In the genomic region with DNA sequence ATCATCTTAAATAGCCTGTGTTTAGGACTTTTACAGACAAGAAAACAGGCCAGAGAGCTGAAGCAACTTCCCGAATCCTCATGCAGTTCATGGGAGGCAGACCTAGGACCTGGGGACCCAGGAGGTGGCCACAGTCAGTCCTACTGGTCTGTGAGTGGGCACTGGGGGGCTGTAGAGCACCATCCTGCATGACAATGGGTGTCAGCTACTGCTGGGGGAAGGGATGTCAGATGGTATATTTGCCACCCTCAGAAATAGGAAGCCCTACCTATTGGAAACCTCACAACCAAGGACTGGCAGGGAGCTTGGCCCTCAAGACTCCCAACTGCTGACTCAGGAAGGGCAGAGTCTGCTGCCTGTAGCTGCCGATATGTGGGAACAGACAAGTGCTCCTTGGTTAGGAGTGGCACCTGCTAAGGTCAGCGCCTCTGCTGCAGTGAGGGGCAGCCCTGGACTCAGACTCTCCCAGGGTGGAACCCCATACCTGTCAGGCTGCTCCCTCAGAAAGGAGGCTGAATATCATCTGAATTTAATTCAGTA, we compare ENCODE assay signal across 1 cellular context.
TF ChIP-seq lines count a peak whose summit lies in the region.

No MANE protein-coding gene starts in this region.

TF ChIP-seq in K562, 482 proteins besides CTCF, POLR2A, EP300 and RAD21:
- TF ChIP-seq C11orf30 (IDR thresholded peaks at IDR 0.05; ENCODE audit: low read depth), result 0 out of 2 replicates have a peak, but pooled peaks have one; percentile 13
- TF ChIP-seq, protein P1, sequence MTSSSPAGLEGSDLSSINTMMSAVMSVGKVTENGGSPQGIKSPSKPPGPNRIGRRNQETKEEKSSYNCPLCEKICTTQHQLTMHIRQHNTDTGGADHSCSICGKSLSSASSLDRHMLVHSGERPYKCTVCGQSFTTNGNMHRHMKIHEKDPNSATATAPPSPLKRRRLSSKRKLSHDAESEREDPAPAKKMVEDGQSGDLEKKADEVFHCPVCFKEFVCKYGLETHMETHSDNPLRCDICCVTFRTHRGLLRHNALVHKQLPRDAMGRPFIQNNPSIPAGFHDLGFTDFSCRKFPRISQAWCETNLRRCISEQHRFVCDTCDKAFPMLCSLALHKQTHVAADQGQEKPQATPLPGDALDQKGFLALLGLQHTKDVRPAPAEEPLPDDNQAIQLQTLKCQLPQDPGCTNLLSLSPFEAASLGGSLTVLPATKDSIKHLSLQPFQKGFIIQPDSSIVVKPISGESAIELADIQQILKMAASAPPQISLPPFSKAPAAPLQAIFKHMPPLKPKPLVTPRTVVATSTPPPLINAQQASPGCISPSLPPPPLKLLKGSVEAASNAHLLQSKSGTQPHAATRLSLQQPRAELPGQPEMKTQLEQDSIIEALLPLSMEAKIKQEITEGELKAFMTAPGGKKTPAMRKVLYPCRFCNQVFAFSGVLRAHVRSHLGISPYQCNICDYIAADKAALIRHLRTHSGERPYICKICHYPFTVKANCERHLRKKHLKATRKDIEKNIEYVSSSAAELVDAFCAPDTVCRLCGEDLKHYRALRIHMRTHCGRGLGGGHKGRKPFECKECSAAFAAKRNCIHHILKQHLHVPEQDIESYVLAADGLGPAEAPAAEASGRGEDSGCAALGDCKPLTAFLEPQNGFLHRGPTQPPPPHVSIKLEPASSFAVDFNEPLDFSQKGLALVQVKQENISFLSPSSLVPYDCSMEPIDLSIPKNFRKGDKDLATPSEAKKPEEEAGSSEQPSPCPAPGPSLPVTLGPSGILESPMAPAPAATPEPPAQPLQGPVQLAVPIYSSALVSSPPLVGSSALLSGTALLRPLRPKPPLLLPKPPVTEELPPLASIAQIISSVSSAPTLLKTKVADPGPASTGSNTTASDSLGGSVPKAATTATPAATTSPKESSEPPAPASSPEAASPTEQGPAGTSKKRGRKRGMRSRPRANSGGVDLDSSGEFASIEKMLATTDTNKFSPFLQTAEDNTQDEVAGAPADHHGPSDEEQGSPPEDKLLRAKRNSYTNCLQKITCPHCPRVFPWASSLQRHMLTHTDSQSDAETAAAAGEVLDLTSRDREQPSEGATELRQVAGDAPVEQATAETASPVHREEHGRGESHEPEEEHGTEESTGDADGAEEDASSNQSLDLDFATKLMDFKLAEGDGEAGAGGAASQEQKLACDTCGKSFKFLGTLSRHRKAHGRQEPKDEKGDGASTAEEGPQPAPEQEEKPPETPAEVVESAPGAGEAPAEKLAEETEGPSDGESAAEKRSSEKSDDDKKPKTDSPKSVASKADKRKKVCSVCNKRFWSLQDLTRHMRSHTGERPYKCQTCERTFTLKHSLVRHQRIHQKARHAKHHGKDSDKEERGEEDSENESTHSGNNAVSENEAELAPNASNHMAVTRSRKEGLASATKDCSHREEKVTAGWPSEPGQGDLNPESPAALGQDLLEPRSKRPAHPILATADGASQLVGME (CRISPR knock-in tag; IDR thresholded peaks at IDR 0.05), result no peak
- TF ChIP-seq ZNF316 (IDR thresholded peaks at IDR 0.05), result peak; percentile 10; the same call in 1 of the 2 replicates
